Comparison of ENCODE assay signal across 8 cellular contexts in genomic region chr10:69327463-69328345, GRCh38. TPM values are rescaled to one million over a fixed set of nuclear protein-coding genes. Genes with fewer than 3 reads are reported as not detected.
DNase-seq lines count a peak whose midpoint lies in the region; ATAC-seq and TF ChIP-seq lines count a peak whose summit lies in the region.

No MANE protein-coding gene starts in this region.

- H3K4me3 Mint-ChIP-seq in activated T-helper 17 cell treated with anti-CD3 and anti-CD28 coated beads, Interleukin-2, amount 50 U/mL, for 72 hours = peak overlapping the region; percentile 78

- H3K9me3 ChIP-seq in neutrophil = no peaks in the 10 kb centered on the region

- H3K27ac Mint-ChIP-seq in activated T-helper 17 cell treated with anti-CD3 and anti-CD28 coated beads, Interleukin-2, amount 50 U/mL, for 72 hours = peak overlapping the region; percentile 73

- H3K27me3 ChIP-seq in neutrophil = no peaks in the 10 kb centered on the region

- peak; percentile 84 for ATAC-seq in GM21786 (IDR thresholded peaks at IDR 0.05; ENCODE audit: unreplicated experiment)
- peak; percentile 81 for ATAC-seq in activated T-helper 17 cell treated with anti-CD3 and anti-CD28 coated beads, Interleukin-2, amount 50 U/mL, for 72 hours (replicated peaks)

- H3K4me3 ChIP-seq in fibroblast of villous mesenchyme (ENCODE audit: low read depth, low read length) (peak overlapping the region; percentile 40), neutrophil (ENCODE audit: low read depth in 1 of 2, low read length in 1 of 2) (peak overlapping the region; percentile 4 to 32)

- H3K36me3 ChIP-seq in neutrophil = no peaks in the 10 kb centered on the region

- peaks cover 98% of the 10 kb centered on the region for H3K36me3 Mint-ChIP-seq in activated T-helper 17 cell treated with anti-CD3 and anti-CD28 coated beads, Interleukin-2, amount 50 U/mL, for 72 hours (ENCODE audit: low read depth)

- H3K4me1 Mint-ChIP-seq in activated T-helper 17 cell treated with anti-CD3 and anti-CD28 coated beads, Interleukin-2, amount 50 U/mL, for 72 hours = peaks cover 36% of the 10 kb centered on the region

- H3K9me3 Mint-ChIP-seq in activated T-helper 17 cell treated with anti-CD3 and anti-CD28 coated beads, Interleukin-2, amount 50 U/mL, for 72 hours = no peaks in the 10 kb centered on the region

- peak overlapping the region; percentile 82 for H3K27ac ChIP-seq in neutrophil

- peaks cover 44 to 47% of the 10 kb centered on the region in 2 experiments for H3K4me1 ChIP-seq in neutrophil (ENCODE audit: control insufficient read depth in 1 of 2, insufficient read depth in 1 of 2, low read depth in 1 of 2, low read length in 1 of 2)

- TF ChIP-seq CTCF in fibroblast of villous mesenchyme (IDR thresholded peaks at IDR 0.05; ENCODE audit: insufficient read depth, low read depth, low read length) (no peak), neutrophil (IDR thresholded peaks at IDR 0.05) (no peak)

- no peaks in the 10 kb centered on the region for H3K27me3 Mint-ChIP-seq in activated T-helper 17 cell treated with anti-CD3 and anti-CD28 coated beads, Interleukin-2, amount 50 U/mL, for 72 hours

- DNase-seq in GF-D8 (lab: John Stamatoyannopoulos, UW) (peak; percentile 83), MV-4-11 (lab: John Stamatoyannopoulos, UW) (peak; percentile 88), fibroblast of villous mesenchyme (ENCODE audit: low read depth) (peak; percentile 95), iPS-NIHi7 (ENCODE audit: extremely low spot score) (no peak), NCI-H69 (lab: John Stamatoyannopoulos, UW) (no peak)

RNA-seq across cellular contexts. Expression of gene HK1, which starts 49.4 kb away (rescaled TPM):
- 100 to 1,000 TPM; 216 to 221 TPM for total RNA-seq in activated T-helper 17 cell treated with anti-CD3 and anti-CD28 coated beads, Interleukin-2, amount 50 U/mL, for 72 hours
- 86.7 and 91.1 TPM in 2 replicates for total RNA-seq in fibroblast of villous mesenchyme

Comparison
In these comparisons a context has a peak if more than half of its experiments do, and no peak if none do; other contexts are left out.
1. DNase-seq: peak in GF-D8 (single experiment), MV-4-11 (single experiment) and fibroblast of villous mesenchyme (single experiment); none in iPS-NIHi7 (single experiment) and NCI-H69 (single experiment).